8 cellular contexts compared by ENCODE assay signal in genomic region chr17:19645608-19646250, GRCh38. TPM values are rescaled to one million over a fixed set of nuclear protein-coding genes. Genes with fewer than 3 reads are reported as not detected.
DNase-seq lines count a peak whose midpoint lies in the region; ATAC-seq lines count a peak whose summit lies in the region.

No MANE protein-coding gene starts in this region.

- peaks cover 42% of the 10 kb centered on the region for H3K4me1 Mint-ChIP-seq in activated naive CD4-positive, alpha-beta T cell treated with anti-CD3 and anti-CD28 coated beads, Interleukin-2, amount 10 ng/mL, durations not matched to agents 7 days and 5 days
- H3K4me1 Mint-ChIP-seq in immature natural killer cell: peaks cover 28 to 36% of the 10 kb centered on the region in 2 donors

- no peaks in the 10 kb centered on the region for H3K9me3 Mint-ChIP-seq in activated naive CD4-positive, alpha-beta T cell treated with anti-CD3 and anti-CD28 coated beads, Interleukin-2, amount 10 ng/mL, durations not matched to agents 7 days and 5 days
- H3K9me3 Mint-ChIP-seq in immature natural killer cell: no peaks in the 10 kb centered on the region

- CTCF ChIA-PET in activated naive CD4-positive, alpha-beta T cell treated with anti-CD3 and anti-CD28 coated beads, Interleukin-2, amount 10 ng/mL, durations not matched to agents 7 days and 5 days (lab: Charles Lee): interaction anchor here (0.7 to 3.9 kb wide), 11 partner anchors 9 to 280 kb away, joined by 3 to 23 read pairs (median 4); no protein-coding TSS in a partner anchor

- peaks cover 39% of the 10 kb centered on the region for H3K27me3 Mint-ChIP-seq in activated naive CD4-positive, alpha-beta T cell treated with anti-CD3 and anti-CD28 coated beads, Interleukin-2, amount 10 ng/mL, durations not matched to agents 7 days and 5 days
- H3K27me3 Mint-ChIP-seq in immature natural killer cell (ENCODE audit: low read depth in 3 of 3): peaks cover 2 to 10% (median 7%) of the 10 kb centered on the region in 3 donors

- no peak overlapping the region for H3K4me3 Mint-ChIP-seq in activated naive CD4-positive, alpha-beta T cell treated with anti-CD3 and anti-CD28 coated beads, Interleukin-2, amount 10 ng/mL, durations not matched to agents 7 days and 5 days
- peak overlapping the region in 3 of 5 donors; percentile 12 to 67 (median 31) for H3K4me3 Mint-ChIP-seq in immature natural killer cell

- H3K36me3 Mint-ChIP-seq in activated naive CD4-positive, alpha-beta T cell treated with anti-CD3 and anti-CD28 coated beads, Interleukin-2, amount 10 ng/mL, durations not matched to agents 7 days and 5 days: peaks cover 2% of the 10 kb centered on the region
- no peaks in the 10 kb centered on the region for H3K36me3 Mint-ChIP-seq in immature natural killer cell

- H3K27ac Mint-ChIP-seq in activated naive CD4-positive, alpha-beta T cell treated with anti-CD3 and anti-CD28 coated beads, Interleukin-2, amount 10 ng/mL, durations not matched to agents 7 days and 5 days: no peak overlapping the region
- peak overlapping the region in 1 of 6 donors; percentile 47 for H3K27ac Mint-ChIP-seq in immature natural killer cell

- DNase-seq in NCI-H526 (lab: John Stamatoyannopoulos, UW) (peak; percentile 6 to 41), NCI-H526 treated with DMSO at 0.1 percent for 48 hours (lab: John Stamatoyannopoulos, UW) (no peak), RPMI8226 (peak; percentile 12), immature natural killer cell (peak; percentile 31 to 44 (median 36)), NCI-H2107 (lab: John Stamatoyannopoulos, UW) (no peak)
- peak; percentile 68 for DNase-seq in activated naive CD4-positive, alpha-beta T cell treated with anti-CD3 and anti-CD28 coated beads, Interleukin-2, amount 10 ng/mL, durations not matched to agents 7 days and 5 days
- DNase-seq in stimulated activated CD4-positive, alpha-beta T cell treated with anti-CD3 and anti-CD28 coated beads, TNF-alpha, amount 100 ng/mL, for 4 hours (ENCODE audit: low read depth in 3 of 3): peak; percentile 8 to 27 (median 10)

- ATAC-seq in GM19455 (IDR thresholded peaks at IDR 0.05; ENCODE audit: unreplicated experiment): no peak

RNA-seq across cellular contexts. Expression of gene ALDH3A2, which starts 2.8 kb away (rescaled TPM):
- polyA plus RNA-seq in immature natural killer cell: 10 to 100 TPM; 19.8 to 37.4 (median 32.9) TPM

Comparison
In these comparisons a context has a peak if more than half of its experiments do, and no peak if none do; other contexts are left out.
1. DNase-seq: peak in NCI-H526 (2 of 2), RPMI8226 (single experiment), activated naive CD4-positive, alpha-beta T cell treated with anti-CD3 and anti-CD28 coated beads, Interleukin-2, amount 10 ng/mL, durations not matched to agents 7 days and 5 days (single experiment), immature natural killer cell (3 of 3) and stimulated activated CD4-positive, alpha-beta T cell treated with anti-CD3 and anti-CD28 coated beads, TNF-alpha, amount 100 ng/mL, for 4 hours (3 of 3); none in NCI-H526 treated with DMSO at 0.1 percent for 48 hours (single experiment) and NCI-H2107 (single experiment).